In the genomic region with DNA sequence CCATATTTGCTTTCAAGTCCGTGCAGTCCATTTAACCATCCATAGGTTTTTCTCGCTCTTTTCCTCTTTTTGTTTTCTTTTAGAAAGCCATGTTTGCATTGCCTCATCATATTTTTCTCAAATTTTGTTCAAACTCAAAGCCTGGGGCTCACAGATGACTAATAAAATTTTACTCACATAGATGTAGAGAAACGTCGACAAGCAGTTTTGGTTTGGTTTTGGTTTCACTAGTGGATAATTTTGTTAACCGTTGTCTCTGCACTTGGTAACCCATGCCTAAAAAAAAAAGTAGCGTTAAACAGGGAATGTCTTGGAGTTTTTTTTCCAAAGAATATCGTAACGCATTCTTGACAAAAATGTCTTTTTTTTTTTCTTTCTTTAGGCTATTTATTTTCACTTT, we compare ENCODE assay signal across 28 cellular contexts.
DNase-seq lines count a peak whose midpoint lies in the region; ATAC-seq and TF ChIP-seq lines count a peak whose summit lies in the region.
"Had no signal": no experiment of that assay in that cellular context is flagged by ENCODE, and none has a peak within 500 bp of the region (broad histone marks: within the 10 kb centered on the region; RNA-seq: fewer than 3 reads in every experiment).

No MANE protein-coding gene starts in this region.

- no TSS peak for BruUV-seq in Caco-2 (replicated peaks; lab: Mats Ljungman, UMichigan)

- H3K27me3 Mint-ChIP-seq in CD4-positive, alpha-beta T cell: no peaks in the 10 kb centered on the region
- no peaks in the 10 kb centered on the region for H3K27me3 Mint-ChIP-seq in Caco-2 (ENCODE audit: insufficient read depth, unreplicated experiment)
- H3K27me3 Mint-ChIP-seq in activated CD4-positive, alpha-beta memory T cell treated with anti-CD3 and anti-CD28 coated beads, Interleukin-2, amount 10 ng/mL, durations not matched to agents 7 days and 5 days: no peaks in the 10 kb centered on the region
- H3K27me3 Mint-ChIP-seq in naive thymus-derived CD8-positive, alpha-beta T cell: no peaks in the 10 kb centered on the region
- H3K27me3 Mint-ChIP-seq: activated B cell treated with CpG ODN at 0.5 μM for 24 hours; stimulated activated naive B cell treated with anti-CD40 and anti-IgM and Interleukin-4, amounts not matched to agents 10 μg/mL and 1 μg/mL and 100 μg/mL, for 72 hours had no signal

- in situ Hi-C loops in ACHN (cut with HindIII; ENCODE audit: low pct_ligation_motif_present, low pct_unique_long_range_greater_than_20kb, low sequenced_read_pairs): no loop called here

- peak overlapping the region; percentile 43 for H3K27ac ChIP-seq in CD4-positive, alpha-beta T cell (ENCODE audit: low read depth, low read length)
- peak overlapping the region; percentile 29 for H3K27ac ChIP-seq in foreskin keratinocyte
- H3K27ac ChIP-seq: adrenal gland, gastroesophageal sphincter, hepatocyte, upper lobe of left lung had no signal

- CTCF ChIA-PET in CD4-positive, alpha-beta T cell (lab: Charles Lee): no interaction called here
- CTCF ChIA-PET in Caco-2 (lab: Charles Lee): no interaction called here
- CTCF ChIA-PET in activated CD4-positive, alpha-beta memory T cell treated with anti-CD3 and anti-CD28 coated beads, Interleukin-2, amount 10 ng/mL, durations not matched to agents 7 days and 5 days (lab: Charles Lee): interaction anchor here (0.9 to 1.9 kb wide), 5 partner anchors 9 to 90 kb away, joined by 3 to 16 read pairs (median 12); no protein-coding TSS in a partner anchor

- H3K4me1 ChIP-seq in Caco-2 (no peaks in the 10 kb centered on the region), foreskin keratinocyte (peaks cover 9% of the 10 kb centered on the region)
- H3K4me1 ChIP-seq: adrenal gland, gastroesophageal sphincter, upper lobe of left lung had no signal

- peak overlapping the region; percentile 53 for H3K4me3 Mint-ChIP-seq in CD4-positive, alpha-beta T cell
- H3K4me3 Mint-ChIP-seq in Caco-2 (ENCODE audit: unreplicated experiment): no peak overlapping the region
- H3K4me3 Mint-ChIP-seq in activated CD4-positive, alpha-beta memory T cell treated with anti-CD3 and anti-CD28 coated beads, Interleukin-2, amount 10 ng/mL, durations not matched to agents 7 days and 5 days: peak overlapping the region; percentile 51
- H3K4me3 Mint-ChIP-seq in naive thymus-derived CD8-positive, alpha-beta T cell: no peak overlapping the region
- H3K4me3 Mint-ChIP-seq: activated B cell treated with CpG ODN at 0.5 μM for 24 hours; activated CD8-positive, alpha-beta T cell treated with anti-CD3 and anti-CD28 coated beads, Interleukin-2, amount 10 ng/mL, durations not matched to agents 7 days and 5 days; activated naive CD4-positive, alpha-beta T cell treated with anti-CD3 and anti-CD28 coated beads for 36 hours; GM23338; nephron; stimulated activated naive B cell treated with anti-CD40 and anti-IgM and Interleukin-4, amounts not matched to agents 10 μg/mL and 1 μg/mL and 100 μg/mL, for 72 hours had no signal

- no peaks in the 10 kb centered on the region for H3K27me3 ChIP-seq in CD4-positive, alpha-beta T cell (ENCODE audit: control insufficient read depth, insufficient read depth, low read length)
- H3K27me3 ChIP-seq in Caco-2 (replicated peaks; ENCODE audit: control insufficient read depth, insufficient read depth, low read length): no peaks in the 10 kb centered on the region
- no peaks in the 10 kb centered on the region for H3K27me3 ChIP-seq in foreskin keratinocyte
- H3K27me3 ChIP-seq: adrenal gland, gastroesophageal sphincter, hepatocyte, upper lobe of left lung had no signal

- ATAC-seq in CD4-positive, alpha-beta T cell (ENCODE audit: poor library complexity): peak; percentile 43
- ATAC-seq in foreskin keratinocyte (peak; percentile 28), HG03442 (IDR thresholded peaks at IDR 0.05; ENCODE audit: unreplicated experiment) (no peak)
- no peak for ATAC-seq in naive thymus-derived CD8-positive, alpha-beta T cell
- ATAC-seq: gastroesophageal sphincter; left cardiac atrium; stimulated activated naive B cell treated with anti-CD40 and anti-IgM and Interleukin-4, amounts not matched to agents 10 μg/mL and 1 μg/mL and 100 μg/mL, for 72 hours had no signal

- intact Hi-C loops in CD4-positive, alpha-beta T cell (cut with DNase I, micrococcal nuclease): no loop called here
- intact Hi-C loops in Caco-2 (cut with micrococcal nuclease; ENCODE audit: unreplicated experiment): no loop called here

- H3K36me3 ChIP-seq in Caco-2 (ENCODE audit: control insufficient read depth, insufficient read depth, low read length): peaks cover 6% of the 10 kb centered on the region

- no peak overlapping the region for H3K4me3 ChIP-seq in Caco-2 (ENCODE audit: low read depth, low read length)
- H3K4me3 ChIP-seq: adrenal gland, gastroesophageal sphincter, GM23338, hepatocyte, lung, upper lobe of left lung had no signal

- TF ChIP-seq CTCF in CD4-positive, alpha-beta T cell (IDR thresholded peaks at IDR 0.05): no peak
- TF ChIP-seq CTCF in Caco-2 (IDR thresholded peaks at IDR 0.05; ENCODE audit: insufficient read depth in 1 of 2, low read depth in 1 of 2, low read length in 1 of 2, severe bottlenecking in 1 of 2, unreplicated experiment in 1 of 2) (no peak), foreskin keratinocyte (conservative IDR thresholded peaks at IDR 0.05) (no peak), GM20000 (IDR thresholded peaks at IDR 0.05; ENCODE audit: extremely low read depth, missing control alignments) (no peak)

- H3K36me3 Mint-ChIP-seq in CD4-positive, alpha-beta T cell (ENCODE audit: low read depth): peaks cover 26% of the 10 kb centered on the region
- peaks cover 80% of the 10 kb centered on the region for H3K36me3 Mint-ChIP-seq in Caco-2 (ENCODE audit: insufficient read depth, unreplicated experiment)
- peaks cover 33% of the 10 kb centered on the region for H3K36me3 Mint-ChIP-seq in activated CD4-positive, alpha-beta memory T cell treated with anti-CD3 and anti-CD28 coated beads, Interleukin-2, amount 10 ng/mL, durations not matched to agents 7 days and 5 days (ENCODE audit: low read depth)
- no peaks in the 10 kb centered on the region for H3K36me3 Mint-ChIP-seq in naive thymus-derived CD8-positive, alpha-beta T cell

- DNase-seq in CD4-positive, alpha-beta T cell: no peak
- DNase-seq in Caco-2 (no peak), foreskin keratinocyte (peak in 1 of 2 donors; percentile 10), GM20000 (ENCODE audit: low spot score) (no peak), ACHN (no peak)
- DNase-seq in activated CD4-positive, alpha-beta memory T cell treated with anti-CD3 and anti-CD28 coated beads, Interleukin-2, amount 10 ng/mL, durations not matched to agents 7 days and 5 days: no peak
- no peak for DNase-seq in naive thymus-derived CD8-positive, alpha-beta T cell
- DNase-seq: activated B cell treated with CpG ODN at 0.5 μM for 24 hours; activated CD8-positive, alpha-beta T cell treated with anti-CD3 and anti-CD28 coated beads, Interleukin-2, amount 10 ng/mL, durations not matched to agents 7 days and 5 days; adrenal gland; DMS79 treated with DMSO at 0.1 percent for 48 hours; GDM1; IMR-90; left cardiac atrium; NCI-H146; NCI-H2107; NCI-H446; NCI-H774; stimulated activated naive B cell treated with anti-CD40 and anti-IgM and Interleukin-4, amounts not matched to agents 10 μg/mL and 1 μg/mL and 100 μg/mL, for 72 hours; substantia nigra had no signal

- peaks cover 37% of the 10 kb centered on the region for H3K4me1 Mint-ChIP-seq in CD4-positive, alpha-beta T cell (ENCODE audit: low read depth)
- H3K4me1 Mint-ChIP-seq in Caco-2 (ENCODE audit: low read depth, unreplicated experiment): peaks cover 13% of the 10 kb centered on the region
- peaks cover 36% of the 10 kb centered on the region for H3K4me1 Mint-ChIP-seq in activated CD4-positive, alpha-beta memory T cell treated with anti-CD3 and anti-CD28 coated beads, Interleukin-2, amount 10 ng/mL, durations not matched to agents 7 days and 5 days
- peaks cover 0 to 3% (median 0%) of the 10 kb centered on the region in 4 donors for H3K4me1 Mint-ChIP-seq in naive thymus-derived CD8-positive, alpha-beta T cell
- H3K4me1 Mint-ChIP-seq: activated B cell treated with CpG ODN at 0.5 μM for 24 hours; GM23338; nephron; stimulated activated naive B cell treated with anti-CD40 and anti-IgM and Interleukin-4, amounts not matched to agents 10 μg/mL and 1 μg/mL and 100 μg/mL, for 72 hours had no signal

- no peaks in the 10 kb centered on the region for H3K9me3 ChIP-seq in CD4-positive, alpha-beta T cell (ENCODE audit: control insufficient read depth, low read length)
- H3K9me3 ChIP-seq in Caco-2: no peaks in the 10 kb centered on the region
- H3K9me3 ChIP-seq: adrenal gland, gastroesophageal sphincter, upper lobe of left lung had no signal

- POLR2A ChIA-PET in CD4-positive, alpha-beta T cell (lab: Charles Lee): interaction anchor here (1.1 to 3.9 kb wide), 3 partner anchors 9 to 12 kb away, joined by 3 to 26 read pairs (median 5); no protein-coding TSS in a partner anchor
- POLR2A ChIA-PET in Caco-2 (lab: Charles Lee): no interaction called here
- POLR2A ChIA-PET in activated CD4-positive, alpha-beta memory T cell treated with anti-CD3 and anti-CD28 coated beads, Interleukin-2, amount 10 ng/mL, durations not matched to agents 7 days and 5 days (lab: Charles Lee): interaction anchor here (1.0 to 4.9 kb wide), 5 partner anchors 9 to 24 kb away, joined by 3 to 75 read pairs (median 5); no protein-coding TSS in a partner anchor
- POLR2A ChIA-PET in naive thymus-derived CD8-positive, alpha-beta T cell (lab: Charles Lee): no interaction called here

- H3K27ac Mint-ChIP-seq in CD4-positive, alpha-beta T cell: peak overlapping the region; percentile 87
- peak overlapping the region; percentile 54 for H3K27ac Mint-ChIP-seq in Caco-2 (ENCODE audit: unreplicated experiment)
- peak overlapping the region; percentile 93 for H3K27ac Mint-ChIP-seq in activated CD4-positive, alpha-beta memory T cell treated with anti-CD3 and anti-CD28 coated beads, Interleukin-2, amount 10 ng/mL, durations not matched to agents 7 days and 5 days
- H3K27ac Mint-ChIP-seq in naive thymus-derived CD8-positive, alpha-beta T cell: peak overlapping the region in 2 of 10 donors; percentile 31 to 32
- H3K27ac Mint-ChIP-seq: activated B cell treated with CpG ODN at 0.5 μM for 24 hours; activated CD8-positive, alpha-beta T cell treated with anti-CD3 and anti-CD28 coated beads, Interleukin-2, amount 10 ng/mL, durations not matched to agents 7 days and 5 days; activated naive CD4-positive, alpha-beta T cell treated with anti-CD3 and anti-CD28 coated beads for 36 hours; GM23338; nephron; stimulated activated naive B cell treated with anti-CD40 and anti-IgM and Interleukin-4, amounts not matched to agents 10 μg/mL and 1 μg/mL and 100 μg/mL, for 72 hours had no signal

- no peaks in the 10 kb centered on the region for H3K9me3 Mint-ChIP-seq in CD4-positive, alpha-beta T cell
- peaks cover 10% of the 10 kb centered on the region for H3K9me3 Mint-ChIP-seq in Caco-2 (ENCODE audit: unreplicated experiment)
- H3K9me3 Mint-ChIP-seq in activated CD4-positive, alpha-beta memory T cell treated with anti-CD3 and anti-CD28 coated beads, Interleukin-2, amount 10 ng/mL, durations not matched to agents 7 days and 5 days: peaks cover 7% of the 10 kb centered on the region
- peaks cover 0 to 2% (median 0%) of the 10 kb centered on the region in 9 donors for H3K9me3 Mint-ChIP-seq in naive thymus-derived CD8-positive, alpha-beta T cell
- H3K9me3 Mint-ChIP-seq: activated B cell treated with CpG ODN at 0.5 μM for 24 hours; GM23338; nephron; stimulated activated naive B cell treated with anti-CD40 and anti-IgM and Interleukin-4, amounts not matched to agents 10 μg/mL and 1 μg/mL and 100 μg/mL, for 72 hours had no signal

Comparison
In these comparisons a context has a peak if more than half of its experiments do, and no peak if none do; other contexts are left out.
1. ATAC-seq: peak in CD4-positive, alpha-beta T cell (single experiment) and foreskin keratinocyte (single experiment); none in HG03442 (single experiment) and naive thymus-derived CD8-positive, alpha-beta T cell (0 of 2).
2. H3K4me3 Mint-ChIP-seq: peak in CD4-positive, alpha-beta T cell (single experiment) and activated CD4-positive, alpha-beta memory T cell treated with anti-CD3 and anti-CD28 coated beads, Interleukin-2, amount 10 ng/mL, durations not matched to agents 7 days and 5 days (single experiment); none in Caco-2 (single experiment) and naive thymus-derived CD8-positive, alpha-beta T cell (0 of 10).
3. POLR2A ChIA-PET loops: an anchor here in CD4-positive, alpha-beta T cell (1.1 to 3.9 kb wide) and activated CD4-positive, alpha-beta memory T cell treated with anti-CD3 and anti-CD28 coated beads, Interleukin-2, amount 10 ng/mL, durations not matched to agents 7 days and 5 days (1.0 to 4.9 kb wide); none called in Caco-2 and naive thymus-derived CD8-positive, alpha-beta T cell.